ENCODE assay signal across 1 cellular context in genomic region chr19:52946322-52947310, GRCh38.
TF ChIP-seq lines count a peak whose summit lies in the region.

No MANE protein-coding gene starts in this region.

TF ChIP-seq in H1, 55 proteins besides CTCF, POLR2A, EP300 and RAD21:
- TF ChIP-seq SIX5 (IDR thresholded peaks at IDR 0.05; ENCODE audit: low read depth, low read length), result no peak
- TF ChIP-seq, protein P1, sequence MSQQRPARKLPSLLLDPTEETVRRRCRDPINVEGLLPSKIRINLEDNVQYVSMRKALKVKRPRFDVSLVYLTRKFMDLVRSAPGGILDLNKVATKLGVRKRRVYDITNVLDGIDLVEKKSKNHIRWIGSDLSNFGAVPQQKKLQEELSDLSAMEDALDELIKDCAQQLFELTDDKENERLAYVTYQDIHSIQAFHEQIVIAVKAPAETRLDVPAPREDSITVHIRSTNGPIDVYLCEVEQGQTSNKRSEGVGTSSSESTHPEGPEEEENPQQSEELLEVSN (IDR thresholded peaks at IDR 0.05), result peak; percentile 38
- TF ChIP-seq HDAC6 (IDR thresholded peaks at IDR 0.05; ENCODE audit: low read depth, low read length), result no peak
- TF ChIP-seq, protein P2, sequence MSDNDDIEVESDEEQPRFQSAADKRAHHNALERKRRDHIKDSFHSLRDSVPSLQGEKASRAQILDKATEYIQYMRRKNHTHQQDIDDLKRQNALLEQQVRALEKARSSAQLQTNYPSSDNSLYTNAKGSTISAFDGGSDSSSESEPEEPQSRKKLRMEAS (IDR thresholded peaks at IDR 0.05), result peak; percentile 29; the same call in 1 of the 2 replicates
- TF ChIP-seq, protein P3, sequence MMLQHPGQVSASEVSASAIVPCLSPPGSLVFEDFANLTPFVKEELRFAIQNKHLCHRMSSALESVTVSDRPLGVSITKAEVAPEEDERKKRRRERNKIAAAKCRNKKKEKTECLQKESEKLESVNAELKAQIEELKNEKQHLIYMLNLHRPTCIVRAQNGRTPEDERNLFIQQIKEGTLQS (IDR thresholded peaks at IDR 0.05; ENCODE audit: insufficient read depth, low read depth, low read length), result no peak
- no peak for TF ChIP-seq POLR2AphosphoS5 (IDR thresholded peaks at IDR 0.05; ENCODE audit: low read depth, low read length)
- TF ChIP-seq CREB1 (IDR thresholded peaks at IDR 0.05), result peak; percentile 34; the same call in 1 of the 2 replicates
- peak; percentile 26 for TF ChIP-seq SAP30 (IDR thresholded peaks at IDR 0.05; ENCODE audit: insufficient read depth, insufficient replicate concordance, low read length)
- TF ChIP-seq RNF2 (IDR thresholded peaks at IDR 0.05; ENCODE audit: borderline replicate concordance, low read depth, low read length, missing control alignments, poor library complexity, severe bottlenecking), result no peak
- TF ChIP-seq YY1 (IDR thresholded peaks at IDR 0.05; ENCODE audit: low read depth, low read length), result no peak
- no peak for TF ChIP-seq TAF1 (IDR thresholded peaks at IDR 0.05; ENCODE audit: low read depth, low read length)
- no peak for TF ChIP-seq EZH2 (IDR thresholded peaks at IDR 0.05; ENCODE audit: low read depth, low read length, severe bottlenecking)
- peak; percentile 85 to 93; a peak in 3 of 4 replicates for TF ChIP-seq SIN3A (conservative IDR thresholded peaks at IDR 0.05 in 1 of 2, IDR thresholded peaks at IDR 0.05 in 1 of 2; ENCODE audit: low read depth in 1 of 2, low read length in 2 of 2)
- no peak for TF ChIP-seq CHD1 (IDR thresholded peaks at IDR 0.05; ENCODE audit: low read depth, low read length)
- peak; percentile 54; the same call in 1 of the 2 replicates for TF ChIP-seq SP4 (IDR thresholded peaks at IDR 0.05; ENCODE audit: low read length)
- TF ChIP-seq, protein P4, sequence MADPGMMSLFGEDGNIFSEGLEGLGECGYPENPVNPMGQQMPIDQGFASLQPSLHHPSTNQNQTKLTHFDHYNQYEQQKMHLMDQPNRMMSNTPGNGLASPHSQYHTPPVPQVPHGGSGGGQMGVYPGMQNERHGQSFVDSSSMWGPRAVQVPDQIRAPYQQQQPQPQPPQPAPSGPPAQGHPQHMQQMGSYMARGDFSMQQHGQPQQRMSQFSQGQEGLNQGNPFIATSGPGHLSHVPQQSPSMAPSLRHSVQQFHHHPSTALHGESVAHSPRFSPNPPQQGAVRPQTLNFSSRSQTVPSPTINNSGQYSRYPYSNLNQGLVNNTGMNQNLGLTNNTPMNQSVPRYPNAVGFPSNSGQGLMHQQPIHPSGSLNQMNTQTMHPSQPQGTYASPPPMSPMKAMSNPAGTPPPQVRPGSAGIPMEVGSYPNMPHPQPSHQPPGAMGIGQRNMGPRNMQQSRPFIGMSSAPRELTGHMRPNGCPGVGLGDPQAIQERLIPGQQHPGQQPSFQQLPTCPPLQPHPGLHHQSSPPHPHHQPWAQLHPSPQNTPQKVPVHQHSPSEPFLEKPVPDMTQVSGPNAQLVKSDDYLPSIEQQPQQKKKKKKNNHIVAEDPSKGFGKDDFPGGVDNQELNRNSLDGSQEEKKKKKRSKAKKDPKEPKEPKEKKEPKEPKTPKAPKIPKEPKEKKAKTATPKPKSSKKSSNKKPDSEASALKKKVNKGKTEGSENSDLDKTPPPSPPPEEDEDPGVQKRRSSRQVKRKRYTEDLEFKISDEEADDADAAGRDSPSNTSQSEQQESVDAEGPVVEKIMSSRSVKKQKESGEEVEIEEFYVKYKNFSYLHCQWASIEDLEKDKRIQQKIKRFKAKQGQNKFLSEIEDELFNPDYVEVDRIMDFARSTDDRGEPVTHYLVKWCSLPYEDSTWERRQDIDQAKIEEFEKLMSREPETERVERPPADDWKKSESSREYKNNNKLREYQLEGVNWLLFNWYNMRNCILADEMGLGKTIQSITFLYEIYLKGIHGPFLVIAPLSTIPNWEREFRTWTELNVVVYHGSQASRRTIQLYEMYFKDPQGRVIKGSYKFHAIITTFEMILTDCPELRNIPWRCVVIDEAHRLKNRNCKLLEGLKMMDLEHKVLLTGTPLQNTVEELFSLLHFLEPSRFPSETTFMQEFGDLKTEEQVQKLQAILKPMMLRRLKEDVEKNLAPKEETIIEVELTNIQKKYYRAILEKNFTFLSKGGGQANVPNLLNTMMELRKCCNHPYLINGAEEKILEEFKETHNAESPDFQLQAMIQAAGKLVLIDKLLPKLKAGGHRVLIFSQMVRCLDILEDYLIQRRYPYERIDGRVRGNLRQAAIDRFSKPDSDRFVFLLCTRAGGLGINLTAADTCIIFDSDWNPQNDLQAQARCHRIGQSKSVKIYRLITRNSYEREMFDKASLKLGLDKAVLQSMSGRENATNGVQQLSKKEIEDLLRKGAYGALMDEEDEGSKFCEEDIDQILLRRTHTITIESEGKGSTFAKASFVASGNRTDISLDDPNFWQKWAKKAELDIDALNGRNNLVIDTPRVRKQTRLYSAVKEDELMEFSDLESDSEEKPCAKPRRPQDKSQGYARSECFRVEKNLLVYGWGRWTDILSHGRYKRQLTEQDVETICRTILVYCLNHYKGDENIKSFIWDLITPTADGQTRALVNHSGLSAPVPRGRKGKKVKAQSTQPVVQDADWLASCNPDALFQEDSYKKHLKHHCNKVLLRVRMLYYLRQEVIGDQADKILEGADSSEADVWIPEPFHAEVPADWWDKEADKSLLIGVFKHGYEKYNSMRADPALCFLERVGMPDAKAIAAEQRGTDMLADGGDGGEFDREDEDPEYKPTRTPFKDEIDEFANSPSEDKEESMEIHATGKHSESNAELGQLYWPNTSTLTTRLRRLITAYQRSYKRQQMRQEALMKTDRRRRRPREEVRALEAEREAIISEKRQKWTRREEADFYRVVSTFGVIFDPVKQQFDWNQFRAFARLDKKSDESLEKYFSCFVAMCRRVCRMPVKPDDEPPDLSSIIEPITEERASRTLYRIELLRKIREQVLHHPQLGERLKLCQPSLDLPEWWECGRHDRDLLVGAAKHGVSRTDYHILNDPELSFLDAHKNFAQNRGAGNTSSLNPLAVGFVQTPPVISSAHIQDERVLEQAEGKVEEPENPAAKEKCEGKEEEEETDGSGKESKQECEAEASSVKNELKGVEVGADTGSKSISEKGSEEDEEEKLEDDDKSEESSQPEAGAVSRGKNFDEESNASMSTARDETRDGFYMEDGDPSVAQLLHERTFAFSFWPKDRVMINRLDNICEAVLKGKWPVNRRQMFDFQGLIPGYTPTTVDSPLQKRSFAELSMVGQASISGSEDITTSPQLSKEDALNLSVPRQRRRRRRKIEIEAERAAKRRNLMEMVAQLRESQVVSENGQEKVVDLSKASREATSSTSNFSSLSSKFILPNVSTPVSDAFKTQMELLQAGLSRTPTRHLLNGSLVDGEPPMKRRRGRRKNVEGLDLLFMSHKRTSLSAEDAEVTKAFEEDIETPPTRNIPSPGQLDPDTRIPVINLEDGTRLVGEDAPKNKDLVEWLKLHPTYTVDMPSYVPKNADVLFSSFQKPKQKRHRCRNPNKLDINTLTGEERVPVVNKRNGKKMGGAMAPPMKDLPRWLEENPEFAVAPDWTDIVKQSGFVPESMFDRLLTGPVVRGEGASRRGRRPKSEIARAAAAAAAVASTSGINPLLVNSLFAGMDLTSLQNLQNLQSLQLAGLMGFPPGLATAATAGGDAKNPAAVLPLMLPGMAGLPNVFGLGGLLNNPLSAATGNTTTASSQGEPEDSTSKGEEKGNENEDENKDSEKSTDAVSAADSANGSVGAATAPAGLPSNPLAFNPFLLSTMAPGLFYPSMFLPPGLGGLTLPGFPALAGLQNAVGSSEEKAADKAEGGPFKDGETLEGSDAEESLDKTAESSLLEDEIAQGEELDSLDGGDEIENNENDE (IDR thresholded peaks at IDR 0.05; ENCODE audit: insufficient replicate concordance, low read length), result no peak
- no peak for TF ChIP-seq TEAD4 (IDR thresholded peaks at IDR 0.05; ENCODE audit: low read depth, low read length)
- TF ChIP-seq SP1 (IDR thresholded peaks at IDR 0.05; ENCODE audit: low read depth, low read length), result peak; percentile 79
- no peak for TF ChIP-seq CTBP2 (IDR thresholded peaks at IDR 0.05; ENCODE audit: borderline replicate concordance, insufficient read depth, insufficient read length, low read length)
- TF ChIP-seq NANOG (IDR thresholded peaks at IDR 0.05; ENCODE audit: insufficient read depth, low read depth, low read length, poor library complexity, severe bottlenecking), result no peak
- TF ChIP-seq TBP (IDR thresholded peaks at IDR 0.05; ENCODE audit: low read depth, low read length), result no peak
TF ChIP-seq in H1: peak in this region for 7.
